In genomic region chr12:13196302-13196921, GRCh38 we compare ENCODE assay signal across 1 cellular context.
TF ChIP-seq lines count a peak whose summit lies in the region.

A gene with protein sequence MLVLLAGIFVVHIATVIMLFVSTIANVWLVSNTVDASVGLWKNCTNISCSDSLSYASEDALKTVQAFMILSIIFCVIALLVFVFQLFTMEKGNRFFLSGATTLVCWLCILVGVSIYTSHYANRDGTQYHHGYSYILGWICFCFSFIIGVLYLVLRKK (plus strand): TSS chr12:13196726. CDS start chr12:13211511, 14,785 bp downstream.

TF ChIP-seq in HEK293, 187 proteins besides CTCF, POLR2A, EP300 and RAD21 (continued from another document):
- TF ChIP-seq, protein P1, sequence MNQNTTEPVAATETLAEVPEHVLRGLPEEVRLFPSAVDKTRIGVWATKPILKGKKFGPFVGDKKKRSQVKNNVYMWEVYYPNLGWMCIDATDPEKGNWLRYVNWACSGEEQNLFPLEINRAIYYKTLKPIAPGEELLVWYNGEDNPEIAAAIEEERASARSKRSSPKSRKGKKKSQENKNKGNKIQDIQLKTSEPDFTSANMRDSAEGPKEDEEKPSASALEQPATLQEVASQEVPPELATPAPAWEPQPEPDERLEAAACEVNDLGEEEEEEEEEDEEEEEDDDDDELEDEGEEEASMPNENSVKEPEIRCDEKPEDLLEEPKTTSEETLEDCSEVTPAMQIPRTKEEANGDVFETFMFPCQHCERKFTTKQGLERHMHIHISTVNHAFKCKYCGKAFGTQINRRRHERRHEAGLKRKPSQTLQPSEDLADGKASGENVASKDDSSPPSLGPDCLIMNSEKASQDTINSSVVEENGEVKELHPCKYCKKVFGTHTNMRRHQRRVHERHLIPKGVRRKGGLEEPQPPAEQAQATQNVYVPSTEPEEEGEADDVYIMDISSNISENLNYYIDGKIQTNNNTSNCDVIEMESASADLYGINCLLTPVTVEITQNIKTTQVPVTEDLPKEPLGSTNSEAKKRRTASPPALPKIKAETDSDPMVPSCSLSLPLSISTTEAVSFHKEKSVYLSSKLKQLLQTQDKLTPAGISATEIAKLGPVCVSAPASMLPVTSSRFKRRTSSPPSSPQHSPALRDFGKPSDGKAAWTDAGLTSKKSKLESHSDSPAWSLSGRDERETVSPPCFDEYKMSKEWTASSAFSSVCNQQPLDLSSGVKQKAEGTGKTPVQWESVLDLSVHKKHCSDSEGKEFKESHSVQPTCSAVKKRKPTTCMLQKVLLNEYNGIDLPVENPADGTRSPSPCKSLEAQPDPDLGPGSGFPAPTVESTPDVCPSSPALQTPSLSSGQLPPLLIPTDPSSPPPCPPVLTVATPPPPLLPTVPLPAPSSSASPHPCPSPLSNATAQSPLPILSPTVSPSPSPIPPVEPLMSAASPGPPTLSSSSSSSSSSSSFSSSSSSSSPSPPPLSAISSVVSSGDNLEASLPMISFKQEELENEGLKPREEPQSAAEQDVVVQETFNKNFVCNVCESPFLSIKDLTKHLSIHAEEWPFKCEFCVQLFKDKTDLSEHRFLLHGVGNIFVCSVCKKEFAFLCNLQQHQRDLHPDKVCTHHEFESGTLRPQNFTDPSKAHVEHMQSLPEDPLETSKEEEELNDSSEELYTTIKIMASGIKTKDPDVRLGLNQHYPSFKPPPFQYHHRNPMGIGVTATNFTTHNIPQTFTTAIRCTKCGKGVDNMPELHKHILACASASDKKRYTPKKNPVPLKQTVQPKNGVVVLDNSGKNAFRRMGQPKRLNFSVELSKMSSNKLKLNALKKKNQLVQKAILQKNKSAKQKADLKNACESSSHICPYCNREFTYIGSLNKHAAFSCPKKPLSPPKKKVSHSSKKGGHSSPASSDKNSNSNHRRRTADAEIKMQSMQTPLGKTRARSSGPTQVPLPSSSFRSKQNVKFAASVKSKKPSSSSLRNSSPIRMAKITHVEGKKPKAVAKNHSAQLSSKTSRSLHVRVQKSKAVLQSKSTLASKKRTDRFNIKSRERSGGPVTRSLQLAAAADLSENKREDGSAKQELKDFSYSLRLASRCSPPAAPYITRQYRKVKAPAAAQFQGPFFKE (tag by site-specific recombination; IDR thresholded peaks at IDR 0.05; ENCODE audit: borderline replicate concordance), result no peak
- TF ChIP-seq, protein P2, sequence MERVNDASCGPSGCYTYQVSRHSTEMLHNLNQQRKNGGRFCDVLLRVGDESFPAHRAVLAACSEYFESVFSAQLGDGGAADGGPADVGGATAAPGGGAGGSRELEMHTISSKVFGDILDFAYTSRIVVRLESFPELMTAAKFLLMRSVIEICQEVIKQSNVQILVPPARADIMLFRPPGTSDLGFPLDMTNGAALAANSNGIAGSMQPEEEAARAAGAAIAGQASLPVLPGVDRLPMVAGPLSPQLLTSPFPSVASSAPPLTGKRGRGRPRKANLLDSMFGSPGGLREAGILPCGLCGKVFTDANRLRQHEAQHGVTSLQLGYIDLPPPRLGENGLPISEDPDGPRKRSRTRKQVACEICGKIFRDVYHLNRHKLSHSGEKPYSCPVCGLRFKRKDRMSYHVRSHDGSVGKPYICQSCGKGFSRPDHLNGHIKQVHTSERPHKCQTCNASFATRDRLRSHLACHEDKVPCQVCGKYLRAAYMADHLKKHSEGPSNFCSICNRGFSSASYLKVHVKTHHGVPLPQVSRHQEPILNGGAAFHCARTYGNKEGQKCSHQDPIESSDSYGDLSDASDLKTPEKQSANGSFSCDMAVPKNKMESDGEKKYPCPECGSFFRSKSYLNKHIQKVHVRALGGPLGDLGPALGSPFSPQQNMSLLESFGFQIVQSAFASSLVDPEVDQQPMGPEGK (tag by site-specific recombination; IDR thresholded peaks at IDR 0.05), result 0 out of 2 replicates have a peak, but pooled peaks have one; percentile 19
- no peak for TF ChIP-seq ZNF677 (tag by site-specific recombination; IDR thresholded peaks at IDR 0.05)
- no peak for TF ChIP-seq KLF7 (tag by site-specific recombination; IDR thresholded peaks at IDR 0.05; ENCODE audit: borderline replicate concordance)
- TF ChIP-seq WT1 (tag by site-specific recombination; IDR thresholded peaks at IDR 0.05), result peak; percentile 54
- TF ChIP-seq ZNF341 (tag by site-specific recombination; IDR thresholded peaks at IDR 0.05; ENCODE audit: low read depth), result no peak
- TF ChIP-seq, protein P3, sequence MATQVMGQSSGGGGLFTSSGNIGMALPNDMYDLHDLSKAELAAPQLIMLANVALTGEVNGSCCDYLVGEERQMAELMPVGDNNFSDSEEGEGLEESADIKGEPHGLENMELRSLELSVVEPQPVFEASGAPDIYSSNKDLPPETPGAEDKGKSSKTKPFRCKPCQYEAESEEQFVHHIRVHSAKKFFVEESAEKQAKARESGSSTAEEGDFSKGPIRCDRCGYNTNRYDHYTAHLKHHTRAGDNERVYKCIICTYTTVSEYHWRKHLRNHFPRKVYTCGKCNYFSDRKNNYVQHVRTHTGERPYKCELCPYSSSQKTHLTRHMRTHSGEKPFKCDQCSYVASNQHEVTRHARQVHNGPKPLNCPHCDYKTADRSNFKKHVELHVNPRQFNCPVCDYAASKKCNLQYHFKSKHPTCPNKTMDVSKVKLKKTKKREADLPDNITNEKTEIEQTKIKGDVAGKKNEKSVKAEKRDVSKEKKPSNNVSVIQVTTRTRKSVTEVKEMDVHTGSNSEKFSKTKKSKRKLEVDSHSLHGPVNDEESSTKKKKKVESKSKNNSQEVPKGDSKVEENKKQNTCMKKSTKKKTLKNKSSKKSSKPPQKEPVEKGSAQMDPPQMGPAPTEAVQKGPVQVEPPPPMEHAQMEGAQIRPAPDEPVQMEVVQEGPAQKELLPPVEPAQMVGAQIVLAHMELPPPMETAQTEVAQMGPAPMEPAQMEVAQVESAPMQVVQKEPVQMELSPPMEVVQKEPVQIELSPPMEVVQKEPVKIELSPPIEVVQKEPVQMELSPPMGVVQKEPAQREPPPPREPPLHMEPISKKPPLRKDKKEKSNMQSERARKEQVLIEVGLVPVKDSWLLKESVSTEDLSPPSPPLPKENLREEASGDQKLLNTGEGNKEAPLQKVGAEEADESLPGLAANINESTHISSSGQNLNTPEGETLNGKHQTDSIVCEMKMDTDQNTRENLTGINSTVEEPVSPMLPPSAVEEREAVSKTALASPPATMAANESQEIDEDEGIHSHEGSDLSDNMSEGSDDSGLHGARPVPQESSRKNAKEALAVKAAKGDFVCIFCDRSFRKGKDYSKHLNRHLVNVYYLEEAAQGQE (tag by site-specific recombination; IDR thresholded peaks at IDR 0.05), result peak; percentile 70
- no peak for TF ChIP-seq ZBTB20 (tag by site-specific recombination; IDR thresholded peaks at IDR 0.05)
- TF ChIP-seq ZNF571 (tag by site-specific recombination; IDR thresholded peaks at IDR 0.05), result no peak
- TF ChIP-seq ZNF18 (tag by site-specific recombination; IDR thresholded peaks at IDR 0.05), result no peak
- TF ChIP-seq ZNF214 (tag by site-specific recombination; IDR thresholded peaks at IDR 0.05; ENCODE audit: borderline replicate concordance), result no peak
- no peak for TF ChIP-seq ZNF707 (tag by site-specific recombination; IDR thresholded peaks at IDR 0.05)
- TF ChIP-seq ZBTB17 (tag by site-specific recombination; IDR thresholded peaks at IDR 0.05), result 0 out of 2 replicates have a peak, but pooled peaks have one; percentile 28
- TF ChIP-seq ZNF76 (tag by site-specific recombination; IDR thresholded peaks at IDR 0.05; ENCODE audit: borderline replicate concordance, low read depth), result no peak
- TF ChIP-seq ZBTB1 (tag by site-specific recombination; IDR thresholded peaks at IDR 0.05), result no peak
- TF ChIP-seq SP2 (tag by site-specific recombination; IDR thresholded peaks at IDR 0.05), result peak; percentile 29; the same call in 1 of the 2 replicates
- no peak for TF ChIP-seq ZNF776 (tag by site-specific recombination; IDR thresholded peaks at IDR 0.05; ENCODE audit: borderline replicate concordance)
- TF ChIP-seq TRIM28 (IDR thresholded peaks at IDR 0.05; ENCODE audit: borderline replicate concordance, low read length), result no peak
- no peak for TF ChIP-seq YY2 (tag by site-specific recombination; IDR thresholded peaks at IDR 0.05)
- TF ChIP-seq, protein P4, sequence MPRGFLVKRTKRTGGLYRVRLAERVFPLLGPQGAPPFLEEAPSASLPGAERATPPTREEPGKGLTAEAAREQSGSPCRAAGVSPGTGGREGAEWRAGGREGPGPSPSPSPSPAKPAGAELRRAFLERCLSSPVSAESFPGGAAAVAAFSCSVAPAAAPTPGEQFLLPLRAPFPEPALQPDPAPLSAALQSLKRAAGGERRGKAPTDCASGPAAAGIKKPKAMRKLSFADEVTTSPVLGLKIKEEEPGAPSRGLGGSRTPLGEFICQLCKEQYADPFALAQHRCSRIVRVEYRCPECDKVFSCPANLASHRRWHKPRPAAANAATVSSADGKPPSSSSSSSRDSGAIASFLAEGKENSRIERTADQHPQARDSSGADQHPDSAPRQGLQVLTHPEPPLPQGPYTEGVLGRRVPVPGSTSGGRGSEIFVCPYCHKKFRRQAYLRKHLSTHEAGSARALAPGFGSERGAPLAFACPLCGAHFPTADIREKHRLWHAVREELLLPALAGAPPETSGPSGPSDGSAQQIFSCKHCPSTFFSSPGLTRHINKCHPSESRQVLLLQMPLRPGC (tag by site-specific recombination; IDR thresholded peaks at IDR 0.05), result 0 out of 2 replicates have a peak, but pooled peaks have one; percentile 11
- TF ChIP-seq, protein P5, sequence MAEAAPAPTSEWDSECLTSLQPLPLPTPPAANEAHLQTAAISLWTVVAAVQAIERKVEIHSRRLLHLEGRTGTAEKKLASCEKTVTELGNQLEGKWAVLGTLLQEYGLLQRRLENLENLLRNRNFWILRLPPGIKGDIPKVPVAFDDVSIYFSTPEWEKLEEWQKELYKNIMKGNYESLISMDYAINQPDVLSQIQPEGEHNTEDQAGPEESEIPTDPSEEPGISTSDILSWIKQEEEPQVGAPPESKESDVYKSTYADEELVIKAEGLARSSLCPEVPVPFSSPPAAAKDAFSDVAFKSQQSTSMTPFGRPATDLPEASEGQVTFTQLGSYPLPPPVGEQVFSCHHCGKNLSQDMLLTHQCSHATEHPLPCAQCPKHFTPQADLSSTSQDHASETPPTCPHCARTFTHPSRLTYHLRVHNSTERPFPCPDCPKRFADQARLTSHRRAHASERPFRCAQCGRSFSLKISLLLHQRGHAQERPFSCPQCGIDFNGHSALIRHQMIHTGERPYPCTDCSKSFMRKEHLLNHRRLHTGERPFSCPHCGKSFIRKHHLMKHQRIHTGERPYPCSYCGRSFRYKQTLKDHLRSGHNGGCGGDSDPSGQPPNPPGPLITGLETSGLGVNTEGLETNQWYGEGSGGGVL (tag by site-specific recombination; IDR thresholded peaks at IDR 0.05), result no peak
- TF ChIP-seq, protein P6, sequence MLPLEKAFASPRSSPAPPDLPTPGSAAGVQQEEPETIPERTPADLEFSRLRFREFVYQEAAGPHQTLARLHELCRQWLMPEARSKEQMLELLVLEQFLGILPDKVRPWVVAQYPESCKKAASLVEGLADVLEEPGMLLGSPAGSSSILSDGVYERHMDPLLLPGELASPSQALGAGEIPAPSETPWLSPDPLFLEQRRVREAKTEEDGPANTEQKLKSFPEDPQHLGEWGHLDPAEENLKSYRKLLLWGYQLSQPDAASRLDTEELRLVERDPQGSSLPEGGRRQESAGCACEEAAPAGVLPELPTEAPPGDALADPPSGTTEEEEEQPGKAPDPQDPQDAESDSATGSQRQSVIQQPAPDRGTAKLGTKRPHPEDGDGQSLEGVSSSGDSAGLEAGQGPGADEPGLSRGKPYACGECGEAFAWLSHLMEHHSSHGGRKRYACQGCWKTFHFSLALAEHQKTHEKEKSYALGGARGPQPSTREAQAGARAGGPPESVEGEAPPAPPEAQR (tag by site-specific recombination; IDR thresholded peaks at IDR 0.05), result no peak
- no peak for TF ChIP-seq ZNF10 (tag by site-specific recombination; IDR thresholded peaks at IDR 0.05)
- no peak for TF ChIP-seq ZNF404 (tag by site-specific recombination; IDR thresholded peaks at IDR 0.05)
- peak; percentile 28; the same call in 1 of the 2 replicates for TF ChIP-seq KLF9 (tag by site-specific recombination; IDR thresholded peaks at IDR 0.05; ENCODE audit: low read depth)
- TF ChIP-seq ZNF366 (tag by site-specific recombination; conservative IDR thresholded peaks at IDR 0.05), result no peak; the same call in 1 of the 2 replicates
- TF ChIP-seq ZNF112 (tag by site-specific recombination; IDR thresholded peaks at IDR 0.05), result no peak
- TF ChIP-seq ZNF433 (tag by site-specific recombination; IDR thresholded peaks at IDR 0.05; ENCODE audit: low read depth), result no peak
- no peak for TF ChIP-seq TCF7L2 (IDR thresholded peaks at IDR 0.05; ENCODE audit: borderline replicate concordance, low read depth, low read length)
- TF ChIP-seq KLF1 (tag by site-specific recombination; IDR thresholded peaks at IDR 0.05), result peak; percentile 90
- TF ChIP-seq ZSCAN16 (tag by site-specific recombination; IDR thresholded peaks at IDR 0.05), result no peak
